Comparison of ENCODE assay signal across 22 cellular contexts in the genomic region with DNA sequence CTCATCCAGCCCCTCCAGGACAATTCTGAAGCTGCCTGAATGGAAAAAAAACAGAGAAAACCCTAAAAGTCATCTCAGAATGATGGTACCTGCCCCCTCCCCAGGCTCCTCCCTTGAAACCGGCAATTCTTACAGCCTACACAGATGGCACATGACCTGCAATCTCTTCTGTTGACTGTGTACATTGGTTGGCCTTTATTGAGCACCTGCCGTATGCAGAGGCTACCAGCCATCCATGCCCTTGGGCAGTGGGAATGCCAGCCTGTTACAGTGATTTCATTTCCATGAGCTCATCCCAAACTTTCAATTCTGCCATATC. TPM values are rescaled to one million over a fixed set of nuclear protein-coding genes. Genes with fewer than 3 reads are reported as not detected.
"Had no signal": no experiment of that assay in that cellular context is flagged by ENCODE, and none has a peak within 500 bp of the region (broad histone marks: within the 10 kb centered on the region; RNA-seq: fewer than 3 reads in every experiment).

No MANE protein-coding gene starts in this region.

- H3K27me3 Mint-ChIP-seq: naive B cell; stimulated activated naive CD8-positive, alpha-beta T cell treated with anti-CD3 and anti-CD28 coated beads, Interleukin-15, amount 100 ng/mL, for 72 hours had no signal

- H3K9me3 Mint-ChIP-seq: naive B cell; nephron; stimulated activated effector memory CD8-positive, alpha-beta T cell treated with anti-CD3 and anti-CD28 coated beads, Interleukin-12 subunit alpha, Interleukin-12 subunit beta, amount 100 ng/mL, for 72 hours; stimulated activated naive CD8-positive, alpha-beta T cell treated with anti-CD3 and anti-CD28 coated beads, Interleukin-15, amount 100 ng/mL, for 72 hours had no signal

- H3K36me3 Mint-ChIP-seq: naive B cell; stimulated activated effector memory CD8-positive, alpha-beta T cell treated with anti-CD3 and anti-CD28 coated beads, Interleukin-12 subunit alpha, Interleukin-12 subunit beta, amount 100 ng/mL, for 72 hours had no signal

- ATAC-seq: gastrocnemius medialis; stimulated activated naive CD8-positive, alpha-beta T cell treated with anti-CD3 and anti-CD28 coated beads, Interleukin-15, amount 100 ng/mL, for 72 hours had no signal

- H3K27ac Mint-ChIP-seq: nephron; stimulated activated effector memory CD8-positive, alpha-beta T cell treated with anti-CD3 and anti-CD28 coated beads, Interleukin-12 subunit alpha, Interleukin-12 subunit beta, amount 100 ng/mL, for 72 hours; stimulated activated naive CD8-positive, alpha-beta T cell treated with anti-CD3 and anti-CD28 coated beads, Interleukin-15, amount 100 ng/mL, for 72 hours had no signal

- H3K4me3 Mint-ChIP-seq: naive B cell; nephron; stimulated activated effector memory CD8-positive, alpha-beta T cell treated with anti-CD3 and anti-CD28 coated beads, Interleukin-12 subunit alpha, Interleukin-12 subunit beta, amount 100 ng/mL, for 72 hours; stimulated activated naive CD8-positive, alpha-beta T cell treated with anti-CD3 and anti-CD28 coated beads, Interleukin-15, amount 100 ng/mL, for 72 hours had no signal

- DNase-seq: effector memory CD4-positive, alpha-beta T cell; gastrocnemius medialis; heart right ventricle; islet precursor cell; left ventricle myocardium inferior; mesenchymal stem cell; midbrain; naive B cell; retina; right lobe of liver; stimulated activated CD4-positive, alpha-beta T cell treated with anti-CD3 and anti-CD28 coated beads, Interleukin-4, amount 100 ng/mL, for 1 hour; stimulated activated CD8-positive, alpha-beta memory T cell treated with anti-CD3 and anti-CD28 coated beads, Interleukin-4, amount 100 ng/mL, for 48 hours; stimulated activated naive CD8-positive, alpha-beta T cell treated with anti-CD3 and anti-CD28 coated beads, Interleukin-15, amount 100 ng/mL, for 72 hours; testis had no signal

- H3K4me1 Mint-ChIP-seq: nephron; stimulated activated effector memory CD8-positive, alpha-beta T cell treated with anti-CD3 and anti-CD28 coated beads, Interleukin-12 subunit alpha, Interleukin-12 subunit beta, amount 100 ng/mL, for 72 hours had no signal

RNA-seq across cellular contexts. Expression of a gene that starts 57.1 kb away (rescaled TPM):
- total RNA-seq: esophagus muscularis mucosa, fibroblast of villous mesenchyme, gastrocnemius medialis, heart right ventricle, left ventricle myocardium inferior, psoas muscle, subcutaneous adipose tissue, tibial nerve, ureter had no signal
